In genomic region chr5:124628721-124629596, GRCh38 we compare ENCODE assay signal across 8 cellular contexts.
A peak's percentile ranks its signal among the peaks of the same experiment; 100 is the strongest.
DNase-seq lines count a peak whose midpoint lies in the region; ATAC-seq and TF ChIP-seq lines count a peak whose summit lies in the region.

No MANE protein-coding gene starts in this region.

- H3K9me3 ChIP-seq in SK-N-SH (no peaks in the 10 kb centered on the region), A673 (ENCODE audit: low read depth, low read length, poor library complexity, severe bottlenecking) (no peaks in the 10 kb centered on the region), HAP-1 (no peaks in the 10 kb centered on the region)

- no peaks in the 10 kb centered on the region for H3K9me3 Mint-ChIP-seq in HFFc6
- no peaks in the 10 kb centered on the region for H3K9me3 Mint-ChIP-seq in stimulated activated effector memory CD8-positive, alpha-beta T cell treated with anti-CD3 and anti-CD28 coated beads, Interleukin-12 subunit alpha, Interleukin-12 subunit beta, amount 100 ng/mL, for 72 hours

- H3K4me2 ChIP-seq in SK-N-SH: peak overlapping the region; percentile 53

- BruUV-seq in A673 (replicated peaks; lab: Mats Ljungman, UMichigan): no TSS peak

- peaks cover 62% of the 10 kb centered on the region for H3K4me1 Mint-ChIP-seq in HFFc6 (ENCODE audit: low read depth)
- H3K4me1 Mint-ChIP-seq in stimulated activated effector memory CD8-positive, alpha-beta T cell treated with anti-CD3 and anti-CD28 coated beads, Interleukin-12 subunit alpha, Interleukin-12 subunit beta, amount 100 ng/mL, for 72 hours: no peaks in the 10 kb centered on the region

- intact Hi-C loops in left ventricle myocardium superior (cut with micrococcal nuclease) (no loop called here), A673 (cut with micrococcal nuclease; ENCODE audit: unreplicated experiment) (no loop called here)

- POLR2A ChIA-PET in SK-N-SH (lab: Yijun Ruan, JAX) (no interaction called here), A673 (lab: Charles Lee; ENCODE audit: low non-redundant PET) (no interaction called here)

- H3K4me1 ChIP-seq in SK-N-SH (ENCODE audit: control insufficient read depth in 1 of 2, insufficient read depth in 2 of 2, low read depth in 1 of 2, low read length in 1 of 2): peaks cover 18 to 25% of the 10 kb centered on the region in 2 experiments
- H3K4me1 ChIP-seq in A673 (ENCODE audit: insufficient read depth, low read length, poor library complexity, severe bottlenecking): no peaks in the 10 kb centered on the region
- peaks cover 6% of the 10 kb centered on the region for H3K4me1 ChIP-seq in HAP-1

- in situ Hi-C loops in HAP-1 (cut with MboI; ENCODE audit: low sequenced_read_pairs): no loop called here

- H3K27me3 Mint-ChIP-seq in HFFc6 (ENCODE audit: insufficient read depth): no peaks in the 10 kb centered on the region

- peak; percentile 47 for ATAC-seq in left ventricle myocardium superior
- peak; percentile 67 for ATAC-seq in stimulated activated effector memory CD8-positive, alpha-beta T cell treated with anti-CD3 and anti-CD28 coated beads, Interleukin-12 subunit alpha, Interleukin-12 subunit beta, amount 100 ng/mL, for 72 hours
- ATAC-seq in GM21529 (IDR thresholded peaks at IDR 0.05; ENCODE audit: unreplicated experiment): no peak
- ATAC-seq in GM21825 (IDR thresholded peaks at IDR 0.05; ENCODE audit: unreplicated experiment): no peak

- no peak for TF ChIP-seq CTCF in HFFc6 (IDR thresholded peaks at IDR 0.05)
- TF ChIP-seq CTCF in SK-N-SH (IDR thresholded peaks at IDR 0.05): no peak
- TF ChIP-seq CTCF in A673 (conservative IDR thresholded peaks at IDR 0.05; ENCODE audit: low read depth, low read length): no peak

- TF ChIP-seq EP300 in SK-N-SH (IDR thresholded peaks at IDR 0.05; ENCODE audit: borderline replicate concordance in 1 of 2, low read depth in 1 of 2, low read length in 1 of 2): peak in 1 of 2 experiments; percentile 67; a peak in 1 of 4 replicates

- no peak for TF ChIP-seq RAD21 in SK-N-SH (IDR thresholded peaks at IDR 0.05; ENCODE audit: low read length)

- peaks cover 11% of the 10 kb centered on the region; the same call in 1 of the 2 replicates for H3K36me3 Mint-ChIP-seq in HFFc6 (ENCODE audit: low read depth)
- no peaks in the 10 kb centered on the region for H3K36me3 Mint-ChIP-seq in stimulated activated effector memory CD8-positive, alpha-beta T cell treated with anti-CD3 and anti-CD28 coated beads, Interleukin-12 subunit alpha, Interleukin-12 subunit beta, amount 100 ng/mL, for 72 hours

- no peaks in the 10 kb centered on the region for H3F3A ChIP-seq in SK-N-SH (replicated peaks; ENCODE audit: insufficient read depth)

- peak overlapping the region; percentile 66 for H3K4me3 Mint-ChIP-seq in HFFc6
- H3K4me3 Mint-ChIP-seq in stimulated activated effector memory CD8-positive, alpha-beta T cell treated with anti-CD3 and anti-CD28 coated beads, Interleukin-12 subunit alpha, Interleukin-12 subunit beta, amount 100 ng/mL, for 72 hours: no peak overlapping the region

- H3K36me3 ChIP-seq in SK-N-SH (replicated peaks in 1 of 2; ENCODE audit: control insufficient read depth in 1 of 2, insufficient read depth in 2 of 2, low read length in 1 of 2) (no peaks in the 10 kb centered on the region), A673 (ENCODE audit: insufficient read depth, low read length, poor library complexity, severe bottlenecking) (no peaks in the 10 kb centered on the region), HAP-1 (replicated peaks) (no peaks in the 10 kb centered on the region)

- H3K4me3 ChIP-seq in SK-N-SH (ENCODE audit: low read depth in 2 of 2, low read length in 1 of 2): no peak overlapping the region
- no peak overlapping the region for H3K4me3 ChIP-seq in A673 (ENCODE audit: low read depth, low read length, poor library complexity, severe bottlenecking)
- no peak overlapping the region for H3K4me3 ChIP-seq in HAP-1

- peak overlapping the region; percentile 68; the same call in 1 of the 2 replicates for H2AFZ ChIP-seq in SK-N-SH (ENCODE audit: low read depth)

- WGBS in SK-N-SH (ENCODE audit: low lambda C conversion rate): 52% methylated on average over 6 of the region's 17 CpGs

- H3K79me2 ChIP-seq in SK-N-SH (ENCODE audit: insufficient read depth): no peaks in the 10 kb centered on the region

- CTCF ChIA-PET in SK-N-SH (lab: Yijun Ruan, JAX) (no interaction called here), A673 (lab: Charles Lee) (no interaction called here)

- DNase-seq in HFFc6 (peak; percentile 98), SK-N-SH (no peak), left ventricle myocardium superior (peak; percentile 30), A673 (ENCODE audit: low spot score) (no peak), HAP-1 (ENCODE audit: low spot score in 2 of 2) (no peak)
- no peak for DNase-seq in stimulated activated effector memory CD8-positive, alpha-beta T cell treated with anti-CD3 and anti-CD28 coated beads, Interleukin-12 subunit alpha, Interleukin-12 subunit beta, amount 100 ng/mL, for 72 hours (ENCODE audit: low spot score in 2 of 2)

- H3K9me2 ChIP-seq in SK-N-SH: no peaks in the 10 kb centered on the region

- H3K27me3 ChIP-seq in SK-N-SH (ENCODE audit: insufficient read depth) (no peaks in the 10 kb centered on the region), A673 (replicated peaks; ENCODE audit: insufficient read depth, low read depth, low read length, poor library complexity) (no peaks in the 10 kb centered on the region), HAP-1 (ENCODE audit: low read depth) (no peaks in the 10 kb centered on the region)

- H3K9ac ChIP-seq in SK-N-SH: no peak overlapping the region

- H4K20me1 ChIP-seq in SK-N-SH (ENCODE audit: insufficient read depth): no peaks in the 10 kb centered on the region

- H3K27ac ChIP-seq in SK-N-SH (ENCODE audit: low read depth in 2 of 2, low read length in 1 of 2) (peak overlapping the region in 1 of 2 experiments; percentile 46; a peak in 2 of 4 replicates), A673 (ENCODE audit: low read depth, low read length, poor library complexity, severe bottlenecking) (no peak overlapping the region)

- H3K27ac Mint-ChIP-seq in HFFc6: peak overlapping the region; percentile 89
- H3K27ac Mint-ChIP-seq in stimulated activated effector memory CD8-positive, alpha-beta T cell treated with anti-CD3 and anti-CD28 coated beads, Interleukin-12 subunit alpha, Interleukin-12 subunit beta, amount 100 ng/mL, for 72 hours: no peak overlapping the region

TF ChIP-seq in SK-N-SH, 30 proteins besides CTCF, POLR2A, EP300 and RAD21 (continues in another document):
- TF ChIP-seq YY1 (IDR thresholded peaks at IDR 0.05; ENCODE audit: low read depth) (no peak), MXI1 (IDR thresholded peaks at IDR 0.05; ENCODE audit: low read depth, low read length) (no peak), SIN3A (IDR thresholded peaks at IDR 0.05; ENCODE audit: borderline replicate concordance, low read depth, low read length) (peak; percentile 48; the same call in 1 of the 2 replicates), RXRA (IDR thresholded peaks at IDR 0.05; ENCODE audit: borderline replicate concordance, low read depth) (peak; percentile 71; the same call in 1 of the 2 replicates), RCOR1 (IDR thresholded peaks at IDR 0.05; ENCODE audit: low read length) (no peak), JUND (IDR thresholded peaks at IDR 0.05) (peak; percentile 89), FOXM1 (IDR thresholded peaks at IDR 0.05; ENCODE audit: low read depth) (no peak), REST (IDR thresholded peaks at IDR 0.05; ENCODE audit: low read depth, low read length) (no peak), TCF12 (IDR thresholded peaks at IDR 0.05) (peak; percentile 85), POLR2AphosphoS5 (IDR thresholded peaks at IDR 0.05; ENCODE audit: low read depth, low read length) (peak; percentile 46; the same call in 1 of the 2 replicates), FOXJ3 (CRISPR knock-in tag; IDR thresholded peaks at IDR 0.05) (no peak), CHD2 (IDR thresholded peaks at IDR 0.05; ENCODE audit: low read length, partially characterized antibody) (no peak), GABPA (IDR thresholded peaks at IDR 0.05; ENCODE audit: low read depth) (no peak), FOSL2 (IDR thresholded peaks at IDR 0.05; ENCODE audit: borderline replicate concordance, low read depth) (peak; percentile 89), MEF2A (IDR thresholded peaks at IDR 0.05; ENCODE audit: borderline replicate concordance, low read depth) (no peak), NFIC (IDR thresholded peaks at IDR 0.05; ENCODE audit: borderline replicate concordance) (peak; percentile 27; the same call in 1 of the 2 replicates), NRF1 (IDR thresholded peaks at IDR 0.05; ENCODE audit: low read depth, low read length) (no peak)

Comparison
In these comparisons a context has a peak if more than half of its experiments do, and no peak if none do; other contexts are left out.
1. DNase-seq: peak in HFFc6 (single experiment) and left ventricle myocardium superior (single experiment); none in SK-N-SH (single experiment), stimulated activated effector memory CD8-positive, alpha-beta T cell treated with anti-CD3 and anti-CD28 coated beads, Interleukin-12 subunit alpha, Interleukin-12 subunit beta, amount 100 ng/mL, for 72 hours (0 of 2), A673 (single experiment) and HAP-1 (0 of 2).
2. ATAC-seq: peak in left ventricle myocardium superior (single experiment) and stimulated activated effector memory CD8-positive, alpha-beta T cell treated with anti-CD3 and anti-CD28 coated beads, Interleukin-12 subunit alpha, Interleukin-12 subunit beta, amount 100 ng/mL, for 72 hours (single experiment); none in GM21529 (single experiment) and GM21825 (single experiment).